In genomic region chr3:39383913-39384664, GRCh38 we compare ENCODE assay signal across 8 cellular contexts.
A peak's percentile ranks its signal among the peaks of the same experiment; 100 is the strongest.
DNase-seq lines count a peak whose midpoint lies in the region; ATAC-seq and FAIRE-seq lines count a peak whose summit lies in the region.

No MANE protein-coding gene starts in this region.

- in situ Hi-C loops in ACHN (cut with HindIII; ENCODE audit: low pct_ligation_motif_present, low pct_unique_long_range_greater_than_20kb, low sequenced_read_pairs), result no loop called here

- H3K27me3 Mint-ChIP-seq in memory B cell, result no peaks in the 10 kb centered on the region

- H3K9me3 Mint-ChIP-seq in memory B cell, result no peaks in the 10 kb centered on the region

- peak overlapping the region; percentile 98 for H3K4me3 Mint-ChIP-seq in memory B cell

- ATAC-seq in HG03457 (IDR thresholded peaks at IDR 0.05; ENCODE audit: unreplicated experiment), result peak; percentile 61
- ATAC-seq in memory B cell (ENCODE audit: low read depth), result peak; percentile 81

- H3K36me3 Mint-ChIP-seq in memory B cell, result peaks cover 7% of the 10 kb centered on the region

- H3K27ac Mint-ChIP-seq in memory B cell, result peak overlapping the region; percentile 97

- DNase-seq in ACHN, result peak; percentile 92
- DNase-seq in GM19239 (ENCODE audit: insufficient read length, low spot score), result peak; percentile 85
- DNase-seq in activated CD4-positive, alpha-beta T cell treated with anti-CD3 and anti-CD28 coated beads for 48 hours, result peak; percentile 98
- peak; percentile 97 for DNase-seq in ecto neural progenitor cell (ENCODE audit: low spot score)
- DNase-seq in memory B cell (ENCODE audit: low spot score in 2 of 2), result peak; percentile 90 to 91
- DNase-seq in stimulated activated CD8-positive, alpha-beta memory T cell treated with anti-CD3 and anti-CD28 coated beads, Interleukin-15, amount 100 ng/mL, for 1 hour (ENCODE audit: low read depth), result peak; percentile 87
- DNase-seq in SHP77 (lab: John Stamatoyannopoulos, UW), result no peak

- FAIRE-seq in GM19239 (lab: Jason Lieb, UNC), result peak; percentile 96

- H3K4me1 Mint-ChIP-seq in memory B cell, result peaks cover 35% of the 10 kb centered on the region

Comparison
In these comparisons a context has a peak if more than half of its experiments do, and no peak if none do; other contexts are left out.
1. DNase-seq: peak in ACHN (single experiment), GM19239 (single experiment), activated CD4-positive, alpha-beta T cell treated with anti-CD3 and anti-CD28 coated beads for 48 hours (single experiment), ecto neural progenitor cell (single experiment), memory B cell (2 of 2) and stimulated activated CD8-positive, alpha-beta memory T cell treated with anti-CD3 and anti-CD28 coated beads, Interleukin-15, amount 100 ng/mL, for 1 hour (single experiment); none in SHP77 (0 of 2).